ENCODE assay signal across 9 cellular contexts in the genomic region with DNA sequence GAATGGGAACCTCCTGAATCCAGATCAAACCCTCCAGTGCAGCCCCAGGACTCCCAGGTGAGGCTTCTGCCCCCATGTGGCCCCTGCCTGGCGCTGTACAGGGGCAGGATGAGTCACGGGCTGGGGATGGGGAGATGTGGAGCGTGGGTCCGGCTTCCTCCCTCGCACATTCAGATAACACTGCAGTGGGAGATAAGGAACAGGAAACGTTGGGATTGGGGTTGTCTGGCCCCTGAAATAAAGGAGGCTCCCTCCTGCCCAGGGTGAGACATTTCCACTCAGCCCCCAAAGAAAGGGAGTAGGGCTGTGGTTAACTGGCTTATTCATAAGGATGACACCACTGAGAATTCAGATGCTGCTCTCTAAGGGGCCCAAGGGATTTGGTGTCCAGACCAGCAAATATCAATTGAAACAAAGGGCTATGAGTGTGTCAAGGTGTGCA. TPM values are rescaled to one million over a fixed set of nuclear protein-coding genes. Genes with fewer than 3 reads are reported as not detected.
DNase-seq lines count a peak whose midpoint lies in the region; ATAC-seq, FAIRE-seq and TF ChIP-seq lines count a peak whose summit lies in the region.
"Had no signal": no experiment of that assay in that cellular context is flagged by ENCODE, and none has a peak within 500 bp of the region (broad histone marks: within the 10 kb centered on the region; RNA-seq: fewer than 3 reads in every experiment).

No MANE protein-coding gene starts in this region.

- no peak overlapping the region for H3K27ac ChIP-seq in A549

- ATAC-seq in A549 = peak in 1 of 2 experiments; percentile 40; a peak in 2 of 6 replicates

- TF ChIP-seq EP300 in A549 (IDR thresholded peaks at IDR 0.05) = no peak

- FAIRE-seq in A549 (lab: Jason Lieb, UNC) (no peak), RCC 7860 (lab: Jason Lieb, UNC) (no peak), GM12892 (lab: Jason Lieb, UNC) (no peak)

- peak; percentile 25 to 35; a peak in 3 of 5 replicates for TF ChIP-seq RAD21 in A549 (conservative IDR thresholded peaks at IDR 0.05 in 1 of 2, IDR thresholded peaks at IDR 0.05 in 1 of 2)

- POLR2A ChIA-PET in A549 (lab: Yijun Ruan, JAX) = no interaction called here

- CTCF ChIA-PET in A549 (lab: Yijun Ruan, JAX) = interaction anchor here (0.5 to 16.9 kb wide), 12 partner anchors 9 to 846 kb away, joined by 3 to 402 read pairs (median 8); no protein-coding TSS in a partner anchor

- TF ChIP-seq POLR2A in A549 (IDR thresholded peaks at IDR 0.05; ENCODE audit: low read length) = no peak
- no peak for TF ChIP-seq POLR2A in GM12892 (IDR thresholded peaks at IDR 0.05; ENCODE audit: low read depth, low read length)

- no peak for DNase-seq in A549 (ENCODE audit: low read depth in 1 of 2, low spot score in 1 of 2)
- no peak for DNase-seq in GM13976 (ENCODE audit: low spot score)
- DNase-seq in RCC 7860 (ENCODE audit: low spot score) = peak; percentile 18
- DNase-seq in foreskin fibroblast = peak in 1 of 2 donors; percentile 35
- DNase-seq in G401 (ENCODE audit: low spot score) = no peak
- no peak for DNase-seq in NCI-H2081 (lab: John Stamatoyannopoulos, UW)
- DNase-seq in Ammon's horn (ENCODE audit: low spot score) = no peak
- DNase-seq in GM12892 (ENCODE audit: insufficient read length) = no peak
- DNase-seq: GF-D8 had no signal

- no peak; the same call in 2 of the 3 replicates for TF ChIP-seq CTCF in A549 (IDR thresholded peaks at IDR 0.05)
- TF ChIP-seq CTCF in GM13976 (IDR thresholded peaks at IDR 0.05; ENCODE audit: borderline replicate concordance, control extremely low read depth, extremely low read depth, insufficient read depth, missing control alignments) = peak; percentile 27
- peak; percentile 14 for TF ChIP-seq CTCF in foreskin fibroblast (IDR thresholded peaks at IDR 0.05; ENCODE audit: low read depth, low read length)

- no peak overlapping the region for H3K4me3 ChIP-seq in A549
- no peak overlapping the region for H3K4me3 ChIP-seq in foreskin fibroblast (ENCODE audit: low read depth in 1 of 2, low read length in 2 of 2)

- H3K9me3 ChIP-seq in A549 = no peaks in the 10 kb centered on the region

- H3K4me1 ChIP-seq in A549 = no peaks in the 10 kb centered on the region

- in situ Hi-C loops in GM13976 (cut with MboI; ENCODE audit: low sequenced_read_pairs, unreplicated experiment) (loop anchor here (5.0 to 25.0 kb wide), 2 partner anchors 147 to 452 kb away; no protein-coding TSS in a partner anchor), G401 (cut with HindIII; ENCODE audit: low sequenced_read_pairs) (no loop called here)

- 62% methylated on average over 5 of the region's 6 CpGs for WGBS in A549 (ENCODE audit: missing lambda C conversion rate)

- H3K4me2 ChIP-seq in A549 = no peak overlapping the region

TF ChIP-seq in A549, 52 proteins besides CTCF, POLR2A, EP300 and RAD21:
- TF ChIP-seq KDM5A (IDR thresholded peaks at IDR 0.05) = no peak
- TF ChIP-seq NPAS2 (CRISPR knock-in tag; IDR thresholded peaks at IDR 0.05; ENCODE audit: borderline replicate concordance) = no peak
- no peak for TF ChIP-seq FOXS1 (CRISPR knock-in tag; IDR thresholded peaks at IDR 0.05)
- TF ChIP-seq FOSL2 (IDR thresholded peaks at IDR 0.05) = no peak
- 0 out of 2 replicates have a peak, but pooled peaks have one; percentile 38 for TF ChIP-seq FOSL2 (CRISPR knock-in tag; IDR thresholded peaks at IDR 0.05)
- peak; percentile 32; the same call in 2 of the 3 replicates for TF ChIP-seq SMC3 (IDR thresholded peaks at IDR 0.05)
- no peak for TF ChIP-seq FOSB (CRISPR knock-in tag; IDR thresholded peaks at IDR 0.05)
- no peak for TF ChIP-seq ZSCAN20 (CRISPR knock-in tag; IDR thresholded peaks at IDR 0.05)
- no peak for TF ChIP-seq NR3C1 (IDR thresholded peaks at IDR 0.05)
- TF ChIP-seq POLR2AphosphoS2 (conservative IDR thresholded peaks at IDR 0.05; ENCODE audit: low read length) = no peak
- TF ChIP-seq, protein P1, sequence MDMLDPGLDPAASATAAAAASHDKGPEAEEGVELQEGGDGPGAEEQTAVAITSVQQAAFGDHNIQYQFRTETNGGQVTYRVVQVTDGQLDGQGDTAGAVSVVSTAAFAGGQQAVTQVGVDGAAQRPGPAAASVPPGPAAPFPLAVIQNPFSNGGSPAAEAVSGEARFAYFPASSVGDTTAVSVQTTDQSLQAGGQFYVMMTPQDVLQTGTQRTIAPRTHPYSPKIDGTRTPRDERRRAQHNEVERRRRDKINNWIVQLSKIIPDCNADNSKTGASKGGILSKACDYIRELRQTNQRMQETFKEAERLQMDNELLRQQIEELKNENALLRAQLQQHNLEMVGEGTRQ (IDR thresholded peaks at IDR 0.05) = no peak
- no peak for TF ChIP-seq RFX5 (IDR thresholded peaks at IDR 0.05)
- no peak for TF ChIP-seq CBX2 (IDR thresholded peaks at IDR 0.05; ENCODE audit: borderline replicate concordance, low read depth)
- no peak for TF ChIP-seq BHLHE40 (IDR thresholded peaks at IDR 0.05; ENCODE audit: low read depth, low read length)
- TF ChIP-seq ZNF302 (CRISPR knock-in tag; IDR thresholded peaks at IDR 0.05) = no peak
- TF ChIP-seq, protein P2, sequence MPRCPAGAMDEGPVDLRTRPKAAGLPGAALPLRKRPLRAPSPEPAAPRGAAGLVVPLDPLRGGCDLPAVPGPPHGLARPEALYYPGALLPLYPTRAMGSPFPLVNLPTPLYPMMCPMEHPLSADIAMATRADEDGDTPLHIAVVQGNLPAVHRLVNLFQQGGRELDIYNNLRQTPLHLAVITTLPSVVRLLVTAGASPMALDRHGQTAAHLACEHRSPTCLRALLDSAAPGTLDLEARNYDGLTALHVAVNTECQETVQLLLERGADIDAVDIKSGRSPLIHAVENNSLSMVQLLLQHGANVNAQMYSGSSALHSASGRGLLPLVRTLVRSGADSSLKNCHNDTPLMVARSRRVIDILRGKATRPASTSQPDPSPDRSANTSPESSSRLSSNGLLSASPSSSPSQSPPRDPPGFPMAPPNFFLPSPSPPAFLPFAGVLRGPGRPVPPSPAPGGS (IDR thresholded peaks at IDR 0.05) = no peak
- TF ChIP-seq ZC3H11A (IDR thresholded peaks at IDR 0.05) = no peak
TF ChIP-seq in A549: peak in this region for 2.

RNA-seq across cellular contexts. Expression of gene IGFBP5, which starts 30.7 kb away (rescaled TPM):
- 0.97 and 1.5 TPM in 2 replicates for polyA plus RNA-seq in A549 (2011; rRNA removed)
- 1.5 and 1.9 TPM in 2 replicates for polyA plus RNA-seq in A549 (2012; cell fraction: cytosol; rRNA removed)
- 2.2 and 4.9 TPM in 2 replicates for polyA plus RNA-seq in A549 (2012; cell fraction: nucleus; rRNA removed)
- 0.20 to 0.46 TPM (median 0.23 TPM) in 3 replicates for polyA plus RNA-seq in A549 (2017; fragmentation: RNase III; extraction: RNeasy Plus Mini Kit Qiagen cat#74134 plus additional on column Dnase treatment)
- 1.7 and 3.4 TPM in 2 replicates for polyA minus RNA-seq in A549 (2011; rRNA and poly(A)+ RNA removed)
- 0.24 TPM in 1 of 2 replicates, not detected in the other for total RNA-seq in G401 (2014; rRNA removed; shearing (Covaris generic))
- not detected for polyA plus RNA-seq in GM12892 (2012; ENCODE audit: missing spikeins)

RNA-seq across cellular contexts. Expression of gene IGFBP2, which starts 31.4 kb away (rescaled TPM):
- 34.9 and 36.1 TPM in 2 replicates for polyA plus RNA-seq in A549 (2011; rRNA removed)
- 69.5 and 87.5 TPM in 2 replicates for polyA plus RNA-seq in A549 (2012; cell fraction: cytosol; rRNA removed)
- polyA plus RNA-seq in A549 (2012; cell fraction: nucleus; rRNA removed) = 93.1 and 114 TPM in 2 replicates
- polyA plus RNA-seq in A549 (2017; fragmentation: RNase III; extraction: RNeasy Plus Mini Kit Qiagen cat#74134 plus additional on column Dnase treatment) = 21.1 to 27.0 TPM (median 26.1 TPM) in 3 replicates
- polyA minus RNA-seq in A549 (2011; rRNA and poly(A)+ RNA removed) = 37.5 and 38.6 TPM in 2 replicates
- 134 and 159 TPM in 2 replicates for total RNA-seq in G401 (2014; rRNA removed; shearing (Covaris generic))
- polyA plus RNA-seq in GM12892 (2012; ENCODE audit: missing spikeins) = 1.5 TPM
